9 cellular contexts compared by ENCODE assay signal in genomic region chr15:51758645-51759044, GRCh38. TPM values are rescaled to one million over a fixed set of nuclear protein-coding genes. Genes with fewer than 3 reads are reported as not detected.
DNase-seq lines count a peak whose midpoint lies in the region; ATAC-seq and TF ChIP-seq lines count a peak whose summit lies in the region.
"Had no signal": no experiment of that assay in that cellular context is flagged by ENCODE, and none has a peak within 500 bp of the region (broad histone marks: within the 10 kb centered on the region; RNA-seq: fewer than 3 reads in every experiment).

No MANE protein-coding gene starts in this region.

- H3K79me2 ChIP-seq in fibroblast of lung (ENCODE audit: control insufficient read depth, insufficient read depth, low read length) (no peaks in the 10 kb centered on the region), osteoblast (ENCODE audit: insufficient read depth, low read length) (no peaks in the 10 kb centered on the region)

- H3K27me3 ChIP-seq in fibroblast of lung (ENCODE audit: control insufficient read depth, insufficient read depth, low read length) (no peaks in the 10 kb centered on the region), osteoblast (ENCODE audit: insufficient read depth, low read length) (no peaks in the 10 kb centered on the region)

- no peaks in the 10 kb centered on the region for H4K20me1 ChIP-seq in fibroblast of lung (ENCODE audit: control insufficient read depth, extremely low read depth, insufficient read depth, low read length)
- no peaks in the 10 kb centered on the region for H4K20me1 ChIP-seq in osteoblast (ENCODE audit: insufficient read depth, low read length)

- no peaks in the 10 kb centered on the region for H3K36me3 Mint-ChIP-seq in natural killer cell treated with Interleukin-12 subunit alpha and Interleukin-12 subunit beta and Interleukin-15 and Interleukin-18, amount 100 ng/mL, for 72 hours

- H3K9me3 Mint-ChIP-seq in natural killer cell treated with Interleukin-12 subunit alpha and Interleukin-12 subunit beta and Interleukin-15 and Interleukin-18, amount 100 ng/mL, for 72 hours = no peaks in the 10 kb centered on the region

- H3K4me1 ChIP-seq in fibroblast of lung (ENCODE audit: control insufficient read depth, extremely low read depth, insufficient read depth, low read length) (peaks cover 14% of the 10 kb centered on the region), osteoblast (ENCODE audit: insufficient read depth, low read length) (peaks cover 19% of the 10 kb centered on the region)

- no peak overlapping the region for H3K27ac ChIP-seq in fibroblast of lung (ENCODE audit: insufficient read depth, low read length)
- H3K27ac ChIP-seq in osteoblast (ENCODE audit: low read depth, low read length) = no peak overlapping the region

- ATAC-seq in natural killer cell treated with Interleukin-12 subunit alpha and Interleukin-12 subunit beta and Interleukin-15 and Interleukin-18, amount 100 ng/mL, for 72 hours = no peak

- H3K9me3 ChIP-seq in fibroblast of lung (ENCODE audit: control insufficient read depth, insufficient read depth, low read depth, low read length) (no peaks in the 10 kb centered on the region), osteoblast (ENCODE audit: low read depth, low read length) (no peaks in the 10 kb centered on the region)

- TF ChIP-seq CTCF in fibroblast of lung (conservative IDR thresholded peaks at IDR 0.05 in 1 of 2, IDR thresholded peaks at IDR 0.05 in 1 of 2; ENCODE audit: low read depth in 1 of 2, low read length in 2 of 2) = no peak
- no peak for TF ChIP-seq CTCF in osteoblast (IDR thresholded peaks at IDR 0.05; ENCODE audit: extremely low read depth, low read depth, low read length)

- peaks cover 0 to 9% of the 10 kb centered on the region in 2 donors for H3K4me1 Mint-ChIP-seq in natural killer cell treated with Interleukin-12 subunit alpha and Interleukin-12 subunit beta and Interleukin-15 and Interleukin-18, amount 100 ng/mL, for 72 hours (ENCODE audit: low read depth in 2 of 2)

- H3K9ac ChIP-seq in fibroblast of lung (ENCODE audit: insufficient read depth, low read length) = no peak overlapping the region

- H3K27me3 Mint-ChIP-seq in natural killer cell treated with Interleukin-12 subunit alpha and Interleukin-12 subunit beta and Interleukin-15 and Interleukin-18, amount 100 ng/mL, for 72 hours = peaks cover 27 to 31% of the 10 kb centered on the region in 2 donors

- no peak overlapping the region for H3K4me3 Mint-ChIP-seq in natural killer cell treated with Interleukin-12 subunit alpha and Interleukin-12 subunit beta and Interleukin-15 and Interleukin-18, amount 100 ng/mL, for 72 hours

- no peak overlapping the region for H3K27ac Mint-ChIP-seq in natural killer cell treated with Interleukin-12 subunit alpha and Interleukin-12 subunit beta and Interleukin-15 and Interleukin-18, amount 100 ng/mL, for 72 hours

- H3K4me2 ChIP-seq in fibroblast of lung (ENCODE audit: extremely low read depth, insufficient read depth, low read length) (peak overlapping the region; percentile 25), osteoblast (ENCODE audit: insufficient read depth, low read length) (peak overlapping the region; percentile 1)

- no peak overlapping the region for H3K4me3 ChIP-seq in fibroblast of lung (replicated peaks in 1 of 4; ENCODE audit: control extremely low read depth in 1 of 4, insufficient read depth in 1 of 4, low read depth in 3 of 4, low read length in 4 of 4)
- no peak overlapping the region for H3K4me3 ChIP-seq in osteoblast (ENCODE audit: insufficient read depth, low read length)

- DNase-seq in DMS 273 (lab: John Stamatoyannopoulos, UW; ENCODE audit: unreplicated experiment) (peak; percentile 89), NCI-H69 (lab: John Stamatoyannopoulos, UW) (peak; percentile 82), fibroblast of lung (ENCODE audit: low read depth in 2 of 2) (peak; percentile 68 to 81), osteoblast (ENCODE audit: insufficient read length, low spot score, missing footprints) (no peak), NK-92 (lab: John Stamatoyannopoulos, UW; ENCODE audit: unreplicated experiment) (no peak), HuH-7.5 (ENCODE audit: low spot score) (no peak)
- no peak for DNase-seq in natural killer cell treated with Interleukin-12 subunit alpha and Interleukin-12 subunit beta and Interleukin-15 and Interleukin-18, amount 100 ng/mL, for 72 hours (ENCODE audit: low spot score)
- no peak for DNase-seq in activated effector memory CD4-positive, alpha-beta T cell treated with Interleukin-2 at 50 U/mL for 16 hours
- DNase-seq: activated CD4-positive, alpha-beta T cell treated with anti-CD3 and anti-CD28 coated beads, Interleukin-2, amount 50 U/mL, for 4 hours had no signal

- no peak overlapping the region for H2AFZ ChIP-seq in fibroblast of lung (ENCODE audit: low read length)
- H2AFZ ChIP-seq in osteoblast (ENCODE audit: low read length) = no peak overlapping the region

- H3K36me3 ChIP-seq in fibroblast of lung (ENCODE audit: control insufficient read depth, insufficient read depth, low read length) (no peaks in the 10 kb centered on the region), osteoblast (ENCODE audit: insufficient read depth, low read length) (no peaks in the 10 kb centered on the region)

RNA-seq across cellular contexts. Expression of gene TMOD2, which starts 7.2 kb away (rescaled TPM):
- 8.0 and 11.2 TPM in 2 replicates for total RNA-seq in fibroblast of lung
- 5.4 and 7.0 TPM in 2 replicates for polyA plus RNA-seq in fibroblast of lung
- 4.8 and 6.6 TPM in 2 replicates for polyA plus RNA-seq in fibroblast of lung (2012)
- polyA minus RNA-seq in fibroblast of lung (ENCODE audit: low replicate concordance) = 1.8 and 3.0 TPM in 2 replicates
- 9.8 and 10.3 TPM in 2 replicates for total RNA-seq in osteoblast
- total RNA-seq in natural killer cell treated with Interleukin-12 subunit alpha and Interleukin-12 subunit beta and Interleukin-15 and Interleukin-18, amount 100 ng/mL, for 72 hours = 1 to 10 TPM; 2.6 to 7.2 TPM

RNA-seq across cellular contexts. Expression of gene LYSMD2, which starts 21.2 kb away (rescaled TPM):
- 7.2 and 7.8 TPM in 2 replicates for total RNA-seq in fibroblast of lung
- 10.1 and 12.3 TPM in 2 replicates for polyA plus RNA-seq in fibroblast of lung
- polyA plus RNA-seq in fibroblast of lung (2012) = 6.2 and 7.6 TPM in 2 replicates
- 2.5 TPM in 1 of 2 replicates, not detected in the other for polyA minus RNA-seq in fibroblast of lung (ENCODE audit: low replicate concordance)
- 3.3 and 4.7 TPM in 2 replicates for total RNA-seq in osteoblast
- total RNA-seq in natural killer cell treated with Interleukin-12 subunit alpha and Interleukin-12 subunit beta and Interleukin-15 and Interleukin-18, amount 100 ng/mL, for 72 hours = 10 to 100 TPM; 13.4 to 27.3 TPM

Comparison
In these comparisons a context has a peak if more than half of its experiments do, and no peak if none do; other contexts are left out.
1. DNase-seq: peak in DMS 273 (single experiment), NCI-H69 (single experiment) and fibroblast of lung (2 of 2); none in osteoblast (single experiment), natural killer cell treated with Interleukin-12 subunit alpha and Interleukin-12 subunit beta and Interleukin-15 and Interleukin-18, amount 100 ng/mL, for 72 hours (single experiment), NK-92 (single experiment), activated effector memory CD4-positive, alpha-beta T cell treated with Interleukin-2 at 50 U/mL for 16 hours (single experiment) and HuH-7.5 (single experiment).